6 cellular contexts compared by ENCODE assay signal in the genomic region with DNA sequence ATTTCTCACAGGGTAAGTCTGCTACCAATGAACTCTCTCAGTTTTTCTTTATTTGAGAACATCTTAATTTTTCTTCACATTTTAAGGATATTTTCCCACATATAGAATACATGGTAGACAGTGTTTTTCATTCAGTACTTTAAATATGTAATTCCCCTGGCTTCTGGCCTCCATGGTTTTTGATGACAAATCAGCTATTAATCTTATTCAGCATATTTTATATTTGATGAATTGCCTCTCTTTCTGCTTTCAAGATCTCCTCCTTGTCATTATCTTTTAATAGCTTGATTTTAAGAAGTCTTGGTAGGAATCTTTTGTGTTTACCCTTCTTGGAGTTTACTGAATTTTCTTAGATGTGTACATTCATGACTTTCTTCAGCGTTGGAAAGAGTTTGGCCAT.
"Had no signal": no experiment of that assay in that cellular context is flagged by ENCODE, and none has a peak within 500 bp of the region (broad histone marks: within the 10 kb centered on the region; RNA-seq: fewer than 3 reads in every experiment).

No MANE protein-coding gene starts in this region.

- FAIRE-seq: HTR-8/SVneo had no signal

- H3K9ac ChIP-seq: KMS-11 had no signal

- H3K27ac ChIP-seq: HL-60, KMS-11 had no signal

- H3K4me2 ChIP-seq: KMS-11 had no signal

- DNase-seq: Karpas-422, KBM-7, KG1 had no signal
